11 cellular contexts compared by ENCODE assay signal in the genomic region with DNA sequence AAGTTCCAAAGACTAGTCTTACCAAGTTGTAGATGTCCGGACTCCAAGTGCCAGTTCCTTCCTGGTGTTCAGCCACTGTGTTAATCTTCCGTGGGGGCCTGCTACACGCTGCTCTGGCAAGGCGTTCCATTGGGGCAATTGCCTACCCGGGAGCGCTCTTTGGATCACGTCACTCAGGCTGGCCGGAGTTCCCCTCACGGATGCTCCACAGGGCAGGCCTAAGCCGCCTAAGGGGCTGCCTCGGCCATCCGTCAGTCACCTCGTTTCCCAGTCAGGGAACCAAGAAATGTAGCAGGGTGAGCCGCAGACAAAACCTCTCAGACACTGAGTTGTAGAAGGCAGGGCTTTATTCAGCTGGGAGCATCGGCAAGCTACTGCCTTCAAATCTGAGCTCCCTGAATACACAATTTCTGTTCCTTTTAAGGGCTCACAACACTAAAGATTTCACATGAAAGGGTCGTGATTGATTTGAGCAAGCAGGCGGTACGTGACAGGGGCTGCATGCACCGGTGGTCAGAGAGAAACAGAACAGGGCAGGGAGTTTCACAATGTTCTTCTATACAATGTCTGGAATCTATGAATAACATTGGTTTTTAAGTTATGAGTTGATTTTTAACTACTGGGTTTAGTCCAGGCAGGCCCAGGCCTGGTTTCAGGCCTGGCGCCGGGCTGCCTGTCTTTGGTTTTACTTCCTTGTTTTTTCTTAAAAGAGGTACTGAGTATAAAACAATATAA. TPM values are rescaled to one million over a fixed set of nuclear protein-coding genes. Genes with fewer than 3 reads are reported as not detected.
A peak's percentile ranks its signal among the peaks of the same experiment; 100 is the strongest.
DNase-seq lines count a peak whose midpoint lies in the region; ATAC-seq, FAIRE-seq and TF ChIP-seq lines count a peak whose summit lies in the region.
"Not testable (repeated sequence)": the region's sequence is repeated elsewhere in the genome, so short reads cannot be mapped to it uniquely, and the experiment has no call there.
"Had no signal": no experiment of that assay in that cellular context is flagged by ENCODE, and none has a peak within 500 bp of the region (broad histone marks: within the 10 kb centered on the region; RNA-seq: fewer than 3 reads in every experiment).

No MANE protein-coding gene starts in this region.

- peaks cover 15% of the 10 kb centered on the region for H3K4me1 ChIP-seq in keratinocyte (ENCODE audit: control insufficient read depth, extremely low read depth, insufficient read depth, low read length)
- not testable (repeated sequence) for H3K4me1 ChIP-seq in prostate gland (replicated peaks)

- H3K4me3 ChIP-seq in GM08714 (ENCODE audit: low read length) (peak overlapping the region; percentile 94), keratinocyte (ENCODE audit: control insufficient read depth in 2 of 3, extremely low read depth in 1 of 3, insufficient read depth in 2 of 3, low read depth in 1 of 3, low read length in 3 of 3) (peak overlapping the region in 2 of 3 experiments; percentile 13 to 23)
- H3K4me3 ChIP-seq in prostate gland = not testable (repeated sequence)

- H3K27me3 ChIP-seq in keratinocyte (ENCODE audit: control insufficient read depth, extremely low read depth, insufficient read depth, low read length); prostate gland (replicated peaks; ENCODE audit: insufficient read depth): not testable (repeated sequence)

- CTCF ChIA-PET in RWPE1 (lab: Yijun Ruan, JAX) = not testable (repeated sequence)

- H3K9ac ChIP-seq in keratinocyte (ENCODE audit: control insufficient read depth, extremely low read depth, insufficient read depth, low read length) = peak overlapping the region; percentile 29

- H2AFZ ChIP-seq in keratinocyte (ENCODE audit: control insufficient read depth, low read length) = peak overlapping the region; percentile 94

- not testable (repeated sequence) for H3K9me1 ChIP-seq in keratinocyte (ENCODE audit: control insufficient read depth, extremely low read depth, insufficient read depth, low read length)

- not testable (repeated sequence) for TF ChIP-seq CTCF in RWPE1 (conservative IDR thresholded peaks at IDR 0.05; ENCODE audit: low read depth); keratinocyte (optimal IDR thresholded peaks at IDR 0.05 in 1 of 3, IDR thresholded peaks at IDR 0.05 in 1 of 3, conservative IDR thresholded peaks at IDR 0.05 in 1 of 3; ENCODE audit: extremely low read depth in 1 of 3, insufficient read depth in 2 of 3, low read length in 3 of 3); prostate gland (IDR thresholded peaks at IDR 0.05)

- not testable (repeated sequence) for H3K36me3 ChIP-seq in keratinocyte (ENCODE audit: control insufficient read depth in 2 of 2, extremely low read depth in 1 of 2, insufficient read depth in 2 of 2, low read length in 2 of 2); prostate gland

- WGBS in prostate gland = 61% methylated on average over 21 of the region's 21 CpGs

- POLR2A ChIA-PET in RWPE1 (lab: Yijun Ruan, JAX; ENCODE audit: low non-redundant PET) = not testable (repeated sequence)

- peak overlapping the region; percentile 29 for H3K4me2 ChIP-seq in keratinocyte (ENCODE audit: control insufficient read depth, extremely low read depth, insufficient read depth, low read depth, low read length)

- H3K9me3 ChIP-seq in keratinocyte (ENCODE audit: control insufficient read depth, low read depth, low read length); prostate gland: not testable (repeated sequence)

- dilution Hi-C loops in keratinocyte (cut with MboI; ENCODE audit: extremely low pct_ligation_motif_present, low sequenced_read_pairs) = not testable (repeated sequence)

- intact Hi-C loops in prostate gland (cut with DNase I) = not testable (repeated sequence)

- not testable (repeated sequence) for DNase-seq in RWPE1 (ENCODE audit: low spot score); keratinocyte (ENCODE audit: low read depth, low spot score); prostate gland (ENCODE audit: low spot score)

- H4K20me1 ChIP-seq in keratinocyte (ENCODE audit: control insufficient read depth, extremely low read depth, insufficient read depth, low read length) = not testable (repeated sequence)

- H3K27ac ChIP-seq in RWPE1 (peak overlapping the region; percentile 88), keratinocyte (ENCODE audit: control insufficient read depth, insufficient read depth, low read length) (peak overlapping the region; percentile 42), prostate gland (peak overlapping the region; percentile 60)

- not testable (repeated sequence) for H3K79me2 ChIP-seq in keratinocyte (ENCODE audit: control insufficient read depth, insufficient read depth, low read length)

- FAIRE-seq in keratinocyte (lab: Jason Lieb, UNC) = not testable (repeated sequence)

- TF ChIP-seq POLR2A in prostate gland (IDR thresholded peaks at IDR 0.05) = not testable (repeated sequence)

- ATAC-seq in GM18907 (IDR thresholded peaks at IDR 0.05; ENCODE audit: unreplicated experiment) = peak; percentile 35
- ATAC-seq in GM21390 (IDR thresholded peaks at IDR 0.05; ENCODE audit: unreplicated experiment) = peak; percentile 34
- peak; percentile 33 for ATAC-seq in HG02852 (IDR thresholded peaks at IDR 0.05; ENCODE audit: unreplicated experiment)
- ATAC-seq in HG03342 (IDR thresholded peaks at IDR 0.05; ENCODE audit: unreplicated experiment) = peak; percentile 48

RNA-seq across cellular contexts. Expression of gene GPR15LG, which starts 1.7 kb away (rescaled TPM):
- 0.57 to 54.1 TPM (median 10.4 TPM) in 3 replicates for polyA plus RNA-seq in keratinocyte
- polyA plus RNA-seq in keratinocyte (2011; ENCODE audit: low read depth) = 8.4 TPM
- 3.8 and 4.6 TPM in 2 replicates for polyA plus RNA-seq in keratinocyte (2011; cell fraction: cytosol; rRNA removed)
- 2.0 and 2.3 TPM in 2 replicates for polyA plus RNA-seq in keratinocyte (2011; cell fraction: nucleus; rRNA removed)
- 0.74 and 81.7 TPM in 2 replicates for polyA plus RNA-seq in keratinocyte (2012; ENCODE audit: low replicate concordance)
- polyA minus RNA-seq in keratinocyte = 7.7 to 31.6 TPM in 2 of 3 replicates, not detected in the other
- 8.1 TPM for polyA minus RNA-seq in keratinocyte (2011; cell fraction: cytosol; rRNA and poly(A)+ RNA removed)
- polyA minus RNA-seq in keratinocyte (2011; cell fraction: nucleus; rRNA and poly(A)+ RNA removed) = 1.1 and 1.7 TPM in 2 replicates
- 1 to 10 TPM in 1 of 2 donors, not detected in 1; 3.1 TPM for total RNA-seq in prostate gland
- total RNA-seq: glomerular endothelial cell, temporal lobe had no signal
- polyA plus RNA-seq: SK-N-SH had no signal

RNA-seq across cellular contexts. Expression of gene CDHR1, which starts 22.5 kb away (rescaled TPM):
- polyA plus RNA-seq in keratinocyte = 1.4 to 5.7 TPM (median 5.2 TPM) in 3 replicates
- polyA plus RNA-seq in keratinocyte (2011; ENCODE audit: low read depth) = 2.4 TPM
- 0.69 and 0.84 TPM in 2 replicates for polyA plus RNA-seq in keratinocyte (2011; cell fraction: cytosol; rRNA removed)
- polyA plus RNA-seq in keratinocyte (2011; cell fraction: nucleus; rRNA removed) = 11.6 and 14.0 TPM in 2 replicates
- polyA plus RNA-seq in keratinocyte (2012; ENCODE audit: low replicate concordance) = 0.95 and 4.7 TPM in 2 replicates
- polyA minus RNA-seq in keratinocyte = 2.4 to 3.6 TPM (median 2.9 TPM) in 3 replicates
- polyA minus RNA-seq in keratinocyte (2011; cell fraction: cytosol; rRNA and poly(A)+ RNA removed) = 0.77 TPM
- 2.6 and 5.2 TPM in 2 replicates for polyA minus RNA-seq in keratinocyte (2011; cell fraction: nucleus; rRNA and poly(A)+ RNA removed)
- under 1 TPM; 0.45 to 0.82 TPM for total RNA-seq in prostate gland

RNA-seq across cellular contexts. Expression of gene GHITM, which starts 32.6 kb away (rescaled TPM):
- 146 to 214 TPM (median 175 TPM) in 3 replicates for polyA plus RNA-seq in keratinocyte
- 68.0 TPM for polyA plus RNA-seq in keratinocyte (2011; ENCODE audit: low read depth)
- polyA plus RNA-seq in keratinocyte (2011; cell fraction: cytosol; rRNA removed) = 134 and 203 TPM in 2 replicates
- polyA plus RNA-seq in keratinocyte (2011; cell fraction: nucleus; rRNA removed) = 80.1 and 90.1 TPM in 2 replicates
- 127 and 181 TPM in 2 replicates for polyA plus RNA-seq in keratinocyte (2012; ENCODE audit: low replicate concordance)
- polyA minus RNA-seq in keratinocyte = 65.1 to 121 TPM (median 98.8 TPM) in 3 replicates
- 80.4 TPM for polyA minus RNA-seq in keratinocyte (2011; cell fraction: cytosol; rRNA and poly(A)+ RNA removed)
- 29.5 and 42.4 TPM in 2 replicates for polyA minus RNA-seq in keratinocyte (2011; cell fraction: nucleus; rRNA and poly(A)+ RNA removed)
- 100 to 1,000 TPM; 122 to 143 TPM for total RNA-seq in prostate gland

RNA-seq across cellular contexts. Expression of gene LRIT2, which starts 53.5 kb away (rescaled TPM):
- not detected in 3 replicates for polyA plus RNA-seq in keratinocyte
- polyA plus RNA-seq in keratinocyte (2011; ENCODE audit: low read depth) = not detected
- polyA plus RNA-seq in keratinocyte (2011; cell fraction: cytosol; rRNA removed) = not detected in 2 replicates
- polyA plus RNA-seq in keratinocyte (2011; cell fraction: nucleus; rRNA removed) = not detected in 2 replicates
- 0.06 TPM in 1 of 2 replicates, not detected in the other for polyA plus RNA-seq in keratinocyte (2012; ENCODE audit: low replicate concordance)
- 0.30 TPM in 1 of 3 replicates, not detected in the others for polyA minus RNA-seq in keratinocyte
- not detected for polyA minus RNA-seq in keratinocyte (2011; cell fraction: cytosol; rRNA and poly(A)+ RNA removed)
- polyA minus RNA-seq in keratinocyte (2011; cell fraction: nucleus; rRNA and poly(A)+ RNA removed) = not detected in 2 replicates
- total RNA-seq in prostate gland = not detected
- total RNA-seq: glomerular endothelial cell, temporal lobe had no signal
- polyA plus RNA-seq: SK-N-SH had no signal
